Comparison of ENCODE assay signal across 12 cellular contexts in genomic region chr2:149661844-149662243, GRCh38.
DNase-seq lines count a peak whose midpoint lies in the region; ATAC-seq and TF ChIP-seq lines count a peak whose summit lies in the region.
"Had no signal": no experiment of that assay in that cellular context is flagged by ENCODE, and none has a peak within 500 bp of the region (broad histone marks: within the 10 kb centered on the region; RNA-seq: fewer than 3 reads in every experiment).

No MANE protein-coding gene starts in this region.

- H3K4me1 ChIP-seq in RWPE2 (ENCODE audit: insufficient read depth, poor library complexity, severe bottlenecking) (peaks cover 15% of the 10 kb centered on the region), skeletal muscle satellite cell (ENCODE audit: control insufficient read depth, insufficient read depth, low read length) (peaks cover 23% of the 10 kb centered on the region)

- H3K36me3 ChIP-seq in RWPE2 (ENCODE audit: low read depth) (no peaks in the 10 kb centered on the region), skeletal muscle satellite cell (ENCODE audit: insufficient read depth, low read length) (no peaks in the 10 kb centered on the region)

- H3K27me3 ChIP-seq in RWPE2 (ENCODE audit: insufficient read depth, poor library complexity, severe bottlenecking) (no peaks in the 10 kb centered on the region), skeletal muscle satellite cell (ENCODE audit: control insufficient read depth, insufficient read depth, low read length) (no peaks in the 10 kb centered on the region)

- no peak overlapping the region for H3K4me3 ChIP-seq in RWPE2 (ENCODE audit: severe bottlenecking)
- no peak overlapping the region for H3K4me3 ChIP-seq in fibroblast of villous mesenchyme (ENCODE audit: low read depth, low read length)
- H3K4me3 ChIP-seq in skeletal muscle satellite cell (ENCODE audit: low read length) = peak overlapping the region; percentile 10

- H3K9ac ChIP-seq in skeletal muscle satellite cell (ENCODE audit: low read depth, low read length) = peak overlapping the region; percentile 31

- DNase-seq in DMS 273 (lab: John Stamatoyannopoulos, UW; ENCODE audit: unreplicated experiment) (peak; percentile 30), DMS 273 treated with DMSO at 0.1 percent for 48 hours (lab: John Stamatoyannopoulos, UW) (no peak), RWPE2 (ENCODE audit: low spot score) (no peak), fibroblast of villous mesenchyme (ENCODE audit: low read depth) (peak; percentile 81), MV-4-11 (lab: John Stamatoyannopoulos, UW) (no peak)
- DNase-seq in stimulated activated CD4-positive, alpha-beta T cell treated with anti-CD3 and anti-CD28 coated beads, Interleukin-1b, Interleukin-23, amount 100 ng/mL, for 48 hours = no peak
- DNase-seq: activated CD8-positive, alpha-beta memory T cell treated with anti-CD3 and anti-CD28 coated beads, Interleukin-2, amount 50 U/mL, for 4 hours; NCI-H526; nucleus accumbens had no signal

- H3K27ac ChIP-seq in RWPE2 (ENCODE audit: poor library complexity, severe bottlenecking) = peak overlapping the region; percentile 34
- H3K27ac ChIP-seq: 22Rv1 had no signal

- H3K9me3 ChIP-seq in RWPE2 (ENCODE audit: severe bottlenecking) (no peaks in the 10 kb centered on the region), skeletal muscle satellite cell (replicated peaks; ENCODE audit: low read length) (no peaks in the 10 kb centered on the region)

- peak overlapping the region; percentile 57 for H3K4me2 ChIP-seq in skeletal muscle satellite cell (ENCODE audit: low read length)

- peak; percentile 96 for ATAC-seq in RWPE2 (ENCODE audit: low read depth)
- ATAC-seq in GM21786 (IDR thresholded peaks at IDR 0.05; ENCODE audit: unreplicated experiment) = no peak

- no peak for TF ChIP-seq CTCF in RWPE2 (IDR thresholded peaks at IDR 0.05; ENCODE audit: poor library complexity, severe bottlenecking)
- TF ChIP-seq CTCF in fibroblast of villous mesenchyme (IDR thresholded peaks at IDR 0.05; ENCODE audit: insufficient read depth, low read depth, low read length) = no peak

Comparison
In these comparisons a context has a peak if more than half of its experiments do, and no peak if none do; other contexts are left out.
1. DNase-seq: peak in DMS 273 (single experiment) and fibroblast of villous mesenchyme (single experiment); none in DMS 273 treated with DMSO at 0.1 percent for 48 hours (single experiment), RWPE2 (single experiment), MV-4-11 (single experiment) and stimulated activated CD4-positive, alpha-beta T cell treated with anti-CD3 and anti-CD28 coated beads, Interleukin-1b, Interleukin-23, amount 100 ng/mL, for 48 hours (single experiment).